In the genomic region with DNA sequence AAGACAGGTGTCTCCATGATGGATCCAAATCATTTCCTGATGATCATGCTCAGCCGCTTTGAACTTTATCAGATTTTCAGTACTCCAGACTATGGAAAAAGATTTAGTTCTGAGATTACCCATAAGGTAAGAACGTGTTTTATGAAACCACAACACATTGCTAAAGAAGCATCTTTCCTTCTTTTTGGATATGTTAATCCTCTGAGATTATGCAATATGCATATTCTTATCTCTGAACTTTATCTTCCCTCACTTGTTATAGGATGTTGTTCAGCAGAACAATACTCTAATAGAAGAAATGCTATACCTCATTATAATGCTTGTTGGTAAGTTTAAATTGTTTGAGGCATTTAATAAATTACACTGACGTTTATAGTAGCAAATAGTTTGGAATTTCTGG, we compare ENCODE assay signal across 27 cellular contexts.
"Had no signal": no experiment of that assay in that cellular context is flagged by ENCODE, and none has a peak within 500 bp of the region (broad histone marks: within the 10 kb centered on the region; RNA-seq: fewer than 3 reads in every experiment).

No MANE protein-coding gene starts in this region.

- H3K4me1 ChIP-seq: adrenal gland, SJCRH30 had no signal

- H3K27ac Mint-ChIP-seq: activated CD4-positive, alpha-beta memory T cell treated with anti-CD3 and anti-CD28 coated beads for 36 hours; activated naive CD4-positive, alpha-beta T cell treated with anti-CD3 and anti-CD28 coated beads for 36 hours; activated naive CD4-positive, alpha-beta T cell treated with anti-CD3 and anti-CD28 coated beads, Interleukin-2, amount 50 U/mL, for 72 hours; activated T-cell treated with anti-CD3 and anti-CD28 coated beads, Interleukin-2, amount 50 U/mL, for 72 hours; brain; T-helper 2 cell treated with Interferon-gamma antibody and Interleukin-4, amounts not matched to agents 5 μg/mL and 100 μg/mL, for 36 hours had no signal

- FAIRE-seq: bronchial epithelial cell, TTC549 had no signal

- H3K4me3 Mint-ChIP-seq: activated CD4-positive, alpha-beta memory T cell treated with anti-CD3 and anti-CD28 coated beads for 36 hours; activated naive CD4-positive, alpha-beta T cell treated with anti-CD3 and anti-CD28 coated beads for 36 hours; activated T-cell treated with anti-CD3 and anti-CD28 coated beads, Interleukin-2, amount 50 U/mL, for 72 hours; brain; T-helper 2 cell treated with Interferon-gamma antibody and Interleukin-4, amounts not matched to agents 5 μg/mL and 100 μg/mL, for 36 hours had no signal

- H3K4me1 Mint-ChIP-seq: brain had no signal

- H3K27me3 ChIP-seq: adrenal gland, SJCRH30 had no signal

- DNase-seq: activated CD4-positive, alpha-beta memory T cell treated with anti-CD3 and anti-CD28 coated beads for 36 hours; activated CD4-positive, alpha-beta T cell treated with anti-CD3 and anti-CD28 coated beads for 4 hours; activated CD4-positive, alpha-beta T cell treated with anti-CD3 and anti-CD28 coated beads, Interleukin-2, amount 50 U/mL, for 1 hour; activated CD8-positive, alpha-beta memory T cell treated with anti-CD3 and anti-CD28 coated beads, Interleukin-2, amount 50 U/mL, for 4 hours; activated gamma-delta T cell treated with Interleukin-2 at 50 U/mL for 16 hours; activated naive CD4-positive, alpha-beta T cell treated with anti-CD3 and anti-CD28 coated beads for 36 hours; activated T-cell treated with anti-CD3 and anti-CD28 coated beads for 4 hours; activated T-cell treated with anti-CD3 and anti-CD28 coated beads, Interleukin-2, amount 50 U/mL, for 72 hours; adrenal gland; anterior cingulate cortex; caudate nucleus; NCI-H1105 treated with DMSO at 0.1 percent for 48 hours; NCI-H1436 treated with DMSO at 0.1 percent for 48 hours; NCI-H1694 treated with DMSO at 0.1 percent for 48 hours; NCI-H2029; NCI-H345; NCI-H524 treated with DMSO at 0.1 percent for 48 hours; SHP77; SJCRH30 had no signal

- ATAC-seq: activated CD4-positive, CD25-positive, alpha-beta regulatory T cell treated with anti-CD3 and anti-CD28 coated beads, Interleukin-2, amount 50 U/mL, for 24 hours; activated naive CD4-positive, alpha-beta T cell treated with anti-CD3 and anti-CD28 coated beads, Interleukin-2, amount 50 U/mL, for 72 hours; activated T-cell treated with anti-CD3 and anti-CD28 coated beads, Interleukin-2, amount 50 U/mL, for 72 hours; Panc1 had no signal

- H3K36me3 Mint-ChIP-seq: activated naive CD4-positive, alpha-beta T cell treated with anti-CD3 and anti-CD28 coated beads, Interleukin-2, amount 50 U/mL, for 72 hours had no signal

- H3K9me3 Mint-ChIP-seq: activated CD4-positive, alpha-beta memory T cell treated with anti-CD3 and anti-CD28 coated beads for 36 hours; activated naive CD4-positive, alpha-beta T cell treated with anti-CD3 and anti-CD28 coated beads for 36 hours; activated naive CD4-positive, alpha-beta T cell treated with anti-CD3 and anti-CD28 coated beads, Interleukin-2, amount 50 U/mL, for 72 hours; activated T-cell treated with anti-CD3 and anti-CD28 coated beads, Interleukin-2, amount 50 U/mL, for 72 hours; brain; T-helper 2 cell treated with Interferon-gamma antibody and Interleukin-4, amounts not matched to agents 5 μg/mL and 100 μg/mL, for 36 hours had no signal

- H3K27me3 Mint-ChIP-seq: activated CD4-positive, alpha-beta memory T cell treated with anti-CD3 and anti-CD28 coated beads for 36 hours; brain had no signal

- H3K9me3 ChIP-seq: adrenal gland, SJCRH30 had no signal

- H3K4me3 ChIP-seq: adrenal gland, SJCRH30, SK-N-MC had no signal

- H3K27ac ChIP-seq: adrenal gland, SJCRH30, SK-N-MC had no signal
